ENCODE assay signal across 1 cellular context in the genomic region with DNA sequence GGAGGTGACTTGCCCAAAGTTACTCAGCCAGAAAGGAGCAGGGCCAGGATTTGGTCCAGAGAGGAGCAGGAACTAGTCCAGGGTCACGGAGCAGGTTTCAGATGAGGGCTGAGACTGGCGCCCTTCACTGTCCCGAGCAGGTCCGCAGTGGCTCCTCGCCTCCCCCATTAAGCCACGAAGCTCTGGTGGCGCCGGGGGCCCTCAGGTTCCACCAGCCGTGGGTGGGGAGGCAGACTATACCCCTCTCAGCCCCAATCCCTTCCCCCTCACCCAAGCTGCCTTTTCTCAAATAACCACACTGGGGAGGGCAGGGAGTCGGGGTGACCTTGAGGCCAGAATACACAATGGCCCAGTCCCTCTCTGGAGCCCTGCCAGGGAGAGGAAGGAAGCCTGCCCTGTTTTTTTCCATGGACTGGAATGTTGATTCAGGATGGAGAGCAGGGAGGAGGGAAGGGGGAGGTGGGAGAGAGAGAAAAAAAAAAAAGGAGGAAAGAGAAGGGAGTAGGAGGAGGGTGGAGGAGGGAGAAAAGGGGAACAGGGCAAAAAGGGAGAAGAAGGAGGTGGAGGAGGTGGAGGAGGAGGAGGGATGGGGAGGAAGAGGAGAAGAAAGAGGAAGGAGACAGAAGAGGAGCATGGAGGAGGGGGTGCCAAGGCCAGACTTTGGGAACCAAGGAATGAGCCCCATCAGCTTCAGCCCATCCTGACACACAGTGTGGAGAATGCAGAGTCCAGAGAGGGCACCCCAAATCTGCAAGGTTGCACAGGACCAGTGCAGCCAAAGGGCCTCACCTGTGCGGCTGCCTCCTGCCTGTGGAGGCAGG.
TF ChIP-seq lines count a peak whose summit lies in the region.

No MANE protein-coding gene starts in this region.

TF ChIP-seq in HepG2, 621 proteins besides CTCF, POLR2A, EP300 and RAD21 (continued from another document and continues in another):
- TF ChIP-seq, protein P1, sequence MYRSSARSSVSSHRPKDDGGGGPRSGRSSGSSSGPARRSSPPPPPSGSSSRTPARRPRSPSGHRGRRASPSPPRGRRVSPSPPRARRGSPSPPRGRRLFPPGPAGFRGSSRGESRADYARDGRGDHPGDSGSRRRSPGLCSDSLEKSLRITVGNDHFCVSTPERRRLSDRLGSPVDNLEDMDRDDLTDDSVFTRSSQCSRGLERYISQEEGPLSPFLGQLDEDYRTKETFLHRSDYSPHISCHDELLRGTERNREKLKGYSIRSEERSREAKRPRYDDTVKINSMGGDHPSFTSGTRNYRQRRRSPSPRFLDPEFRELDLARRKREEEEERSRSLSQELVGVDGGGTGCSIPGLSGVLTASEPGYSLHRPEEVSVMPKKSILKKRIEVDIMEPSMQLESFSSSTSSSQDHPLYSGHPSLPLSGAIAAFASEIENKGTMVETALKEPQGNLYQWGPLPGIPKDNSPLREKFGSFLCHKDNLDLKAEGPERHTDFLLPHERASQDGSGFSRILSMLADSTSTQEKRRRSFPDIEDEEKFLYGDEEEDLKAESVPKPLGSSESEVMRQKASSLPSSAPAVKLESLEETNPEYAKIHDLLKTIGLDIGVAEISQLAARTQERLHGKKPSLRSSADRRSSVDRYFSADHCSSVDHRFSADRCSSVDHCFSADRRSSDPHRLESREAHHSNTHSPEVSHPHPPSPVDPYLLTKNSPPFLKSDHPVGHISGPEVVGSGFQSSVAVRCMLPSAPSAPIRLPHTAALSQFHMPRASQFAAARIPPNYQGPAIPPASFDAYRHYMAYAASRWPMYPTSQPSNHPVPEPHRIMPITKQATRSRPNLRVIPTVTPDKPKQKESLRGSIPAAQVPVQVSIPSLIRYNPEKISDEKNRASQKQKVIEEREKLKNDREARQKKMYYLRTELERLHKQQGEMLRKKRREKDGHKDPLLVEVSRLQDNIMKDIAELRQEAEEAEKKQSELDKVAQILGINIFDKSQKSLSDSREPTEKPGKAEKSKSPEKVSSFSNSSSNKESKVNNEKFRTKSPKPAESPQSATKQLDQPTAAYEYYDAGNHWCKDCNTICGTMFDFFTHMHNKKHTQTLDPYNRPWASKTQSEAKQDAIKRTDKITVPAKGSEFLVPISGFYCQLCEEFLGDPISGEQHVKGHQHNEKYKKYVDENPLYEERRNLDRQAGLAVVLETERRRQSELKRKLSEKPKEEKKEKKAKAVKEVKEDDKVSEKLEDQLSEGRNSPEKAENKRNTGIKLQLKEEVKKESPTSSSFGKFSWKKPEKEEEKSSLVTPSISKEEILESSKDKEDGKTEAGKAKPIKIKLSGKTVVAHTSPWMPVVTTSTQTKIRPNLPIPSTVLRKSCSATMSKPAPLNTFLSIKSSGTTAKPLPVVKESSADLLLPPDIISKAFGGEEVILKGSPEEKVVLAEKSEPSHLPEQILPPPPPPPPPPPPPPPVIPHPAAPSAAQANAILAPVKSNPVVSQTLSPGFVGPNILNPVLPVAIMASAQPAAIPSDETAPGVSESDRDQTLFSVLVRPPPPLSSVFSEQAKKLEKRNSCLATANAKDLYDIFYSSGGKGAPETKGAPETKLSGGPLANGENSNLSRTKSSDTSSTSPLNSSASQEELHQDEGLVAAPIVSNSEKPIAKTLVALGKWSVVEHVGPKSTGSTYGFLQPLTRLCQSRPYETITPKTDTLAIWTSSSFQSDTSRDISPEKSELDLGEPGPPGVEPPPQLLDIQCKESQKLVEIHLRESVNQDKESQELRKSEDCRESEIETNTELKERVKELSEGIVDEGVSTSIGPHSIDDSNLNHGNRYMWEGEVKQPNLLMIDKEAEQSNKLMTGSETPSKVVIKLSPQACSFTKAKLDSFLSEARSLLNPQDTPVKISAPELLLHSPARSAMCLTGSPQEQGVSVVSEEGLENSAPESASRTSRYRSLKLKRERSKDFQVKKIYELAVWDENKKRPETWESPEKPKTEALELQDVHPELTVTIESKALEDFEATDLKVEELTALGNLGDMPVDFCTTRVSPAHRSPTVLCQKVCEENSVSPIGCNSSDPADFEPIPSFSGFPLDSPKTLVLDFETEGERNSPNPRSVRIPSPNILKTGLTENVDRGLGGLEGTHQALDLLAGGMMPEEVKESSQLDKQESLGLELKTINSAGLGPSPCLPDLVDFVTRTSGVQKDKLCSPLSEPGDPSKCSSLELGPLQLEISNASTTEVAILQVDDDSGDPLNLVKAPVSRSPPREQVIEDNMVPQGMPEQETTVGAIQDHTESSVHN (CRISPR knock-in tag; IDR thresholded peaks at IDR 0.05) = 0 out of 2 replicates have a peak, but pooled peaks have one; percentile 53
- no peak for TF ChIP-seq CENPX (CRISPR knock-in tag; IDR thresholded peaks at IDR 0.05)
- TF ChIP-seq SP140L (CRISPR knock-in tag; IDR thresholded peaks at IDR 0.05; ENCODE audit: borderline replicate concordance) = no peak
- peak; percentile 31; the same call in 1 of the 2 replicates for TF ChIP-seq ATF7-NPFF (CRISPR knock-in tag; IDR thresholded peaks at IDR 0.05; ENCODE audit: low read depth)
- TF ChIP-seq ZNF121 (CRISPR knock-in tag; IDR thresholded peaks at IDR 0.05) = peak; percentile 44; the same call in 1 of the 2 replicates
- TF ChIP-seq ZNF614 (CRISPR knock-in tag; IDR thresholded peaks at IDR 0.05; ENCODE audit: borderline replicate concordance) = 0 out of 2 replicates have a peak, but pooled peaks have one; percentile 22
- no peak; the same call in 1 of the 2 replicates for TF ChIP-seq ZNF143 (CRISPR knock-in tag; IDR thresholded peaks at IDR 0.05)
- TF ChIP-seq ZNF589 (CRISPR knock-in tag; conservative IDR thresholded peaks at IDR 0.05) = no peak
- TF ChIP-seq ZNF569 (CRISPR knock-in tag; IDR thresholded peaks at IDR 0.05; ENCODE audit: borderline replicate concordance) = no peak
- TF ChIP-seq MXD4 (CRISPR knock-in tag; IDR thresholded peaks at IDR 0.05) = peak; percentile 21; the same call in 1 of the 2 replicates
- TF ChIP-seq RAD51 (IDR thresholded peaks at IDR 0.05; ENCODE audit: borderline replicate concordance) = no peak
- TF ChIP-seq ZNF572 (CRISPR knock-in tag; IDR thresholded peaks at IDR 0.05) = 0 out of 2 replicates have a peak, but pooled peaks have one; percentile 35
- no peak for TF ChIP-seq ZNF704 (CRISPR knock-in tag; IDR thresholded peaks at IDR 0.05; ENCODE audit: borderline replicate concordance)
- peak; percentile 65 for TF ChIP-seq HNF4A (CRISPR knock-in tag; IDR thresholded peaks at IDR 0.05)
- TF ChIP-seq ZMYM2 (CRISPR knock-in tag; IDR thresholded peaks at IDR 0.05) = peak; percentile 78; the same call in 1 of the 2 replicates
- no peak for TF ChIP-seq RELA (CRISPR knock-in tag; IDR thresholded peaks at IDR 0.05)
- peak; percentile 92 for TF ChIP-seq HNRNPH1 (optimal IDR thresholded peaks at IDR 0.05; ENCODE audit: low read depth, low read length)
- TF ChIP-seq THAP11 (CRISPR knock-in tag; IDR thresholded peaks at IDR 0.05) = peak; percentile 53; the same call in 1 of the 2 replicates
- TF ChIP-seq ZMYM4 (CRISPR knock-in tag; IDR thresholded peaks at IDR 0.05) = peak; percentile 70; the same call in 1 of the 2 replicates
- no peak for TF ChIP-seq GABPA (IDR thresholded peaks at IDR 0.05; ENCODE audit: low read depth, low read length)
- TF ChIP-seq GABPA (CRISPR knock-in tag; IDR thresholded peaks at IDR 0.05; ENCODE audit: low read depth) = peak; percentile 49; the same call in 1 of the 2 replicates
- peak; percentile 68 for TF ChIP-seq DRAP1 (CRISPR knock-in tag; IDR thresholded peaks at IDR 0.05)
- TF ChIP-seq ZSCAN9 (CRISPR knock-in tag; IDR thresholded peaks at IDR 0.05; ENCODE audit: borderline replicate concordance) = 0 out of 2 replicates have a peak, but pooled peaks have one; percentile 54
- TF ChIP-seq, protein P2, sequence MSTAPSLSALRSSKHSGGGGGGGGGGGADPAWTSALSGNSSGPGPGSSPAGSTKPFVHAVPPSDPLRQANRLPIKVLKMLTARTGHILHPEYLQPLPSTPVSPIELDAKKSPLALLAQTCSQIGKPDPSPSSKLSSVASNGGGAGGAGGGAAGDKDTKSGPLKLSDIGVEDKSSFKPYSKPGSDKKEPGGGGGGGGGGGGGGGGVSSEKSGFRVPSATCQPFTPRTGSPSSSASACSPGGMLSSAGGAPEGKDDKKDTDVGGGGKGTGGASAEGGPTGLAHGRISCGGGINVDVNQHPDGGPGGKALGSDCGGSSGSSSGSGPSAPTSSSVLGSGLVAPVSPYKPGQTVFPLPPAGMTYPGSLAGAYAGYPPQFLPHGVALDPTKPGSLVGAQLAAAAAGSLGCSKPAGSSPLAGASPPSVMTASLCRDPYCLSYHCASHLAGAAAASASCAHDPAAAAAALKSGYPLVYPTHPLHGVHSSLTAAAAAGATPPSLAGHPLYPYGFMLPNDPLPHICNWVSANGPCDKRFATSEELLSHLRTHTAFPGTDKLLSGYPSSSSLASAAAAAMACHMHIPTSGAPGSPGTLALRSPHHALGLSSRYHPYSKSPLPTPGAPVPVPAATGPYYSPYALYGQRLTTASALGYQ (CRISPR knock-in tag; IDR thresholded peaks at IDR 0.05) = peak; percentile 80; the same call in 1 of the 2 replicates
- TF ChIP-seq PHF8 (CRISPR knock-in tag; IDR thresholded peaks at IDR 0.05) = peak; percentile 30
- no peak for TF ChIP-seq MLLT10 (CRISPR knock-in tag; IDR thresholded peaks at IDR 0.05)
- no peak for TF ChIP-seq ZNF615 (CRISPR knock-in tag; IDR thresholded peaks at IDR 0.05; ENCODE audit: borderline replicate concordance)
- TF ChIP-seq EHMT2 (IDR thresholded peaks at IDR 0.05; ENCODE audit: borderline replicate concordance, low read depth, low read length) = no peak
- no peak for TF ChIP-seq ZNF382 (CRISPR knock-in tag; IDR thresholded peaks at IDR 0.05; ENCODE audit: borderline replicate concordance)
- no peak for TF ChIP-seq ZNF841 (CRISPR knock-in tag; IDR thresholded peaks at IDR 0.05; ENCODE audit: borderline replicate concordance)
- peak; percentile 92 for TF ChIP-seq PHF21A (CRISPR knock-in tag; IDR thresholded peaks at IDR 0.05)
- TF ChIP-seq BRD4 (CRISPR knock-in tag; IDR thresholded peaks at IDR 0.05) = peak; percentile 59; the same call in 1 of the 2 replicates
- TF ChIP-seq ZNF766 (CRISPR knock-in tag; IDR thresholded peaks at IDR 0.05; ENCODE audit: borderline replicate concordance) = no peak
- peak; percentile 74 for TF ChIP-seq RBFOX2 (IDR thresholded peaks at IDR 0.05; ENCODE audit: low read depth, low read length)
- TF ChIP-seq NCOA1 (CRISPR knock-in tag; IDR thresholded peaks at IDR 0.05) = 0 out of 2 replicates have a peak, but pooled peaks have one; percentile 37
- no peak for TF ChIP-seq ATF7 (IDR thresholded peaks at IDR 0.05)
- TF ChIP-seq ATF7 (CRISPR knock-in tag; IDR thresholded peaks at IDR 0.05) = peak; percentile 19; the same call in 1 of the 2 replicates
- TF ChIP-seq, protein P3, sequence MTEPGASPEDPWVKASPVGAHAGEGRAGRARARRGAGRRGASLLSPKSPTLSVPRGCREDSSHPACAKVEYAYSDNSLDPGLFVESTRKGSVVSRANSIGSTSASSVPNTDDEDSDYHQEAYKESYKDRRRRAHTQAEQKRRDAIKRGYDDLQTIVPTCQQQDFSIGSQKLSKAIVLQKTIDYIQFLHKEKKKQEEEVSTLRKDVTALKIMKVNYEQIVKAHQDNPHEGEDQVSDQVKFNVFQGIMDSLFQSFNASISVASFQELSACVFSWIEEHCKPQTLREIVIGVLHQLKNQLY (CRISPR knock-in tag; IDR thresholded peaks at IDR 0.05) = peak; percentile 53; the same call in 1 of the 2 replicates
- TF ChIP-seq ZNF878 (CRISPR knock-in tag; IDR thresholded peaks at IDR 0.05) = 0 out of 2 replicates have a peak, but pooled peaks have one; percentile 61
- no peak for TF ChIP-seq NRL (CRISPR knock-in tag; IDR thresholded peaks at IDR 0.05; ENCODE audit: borderline replicate concordance)
- TF ChIP-seq ZNF839 (CRISPR knock-in tag; IDR thresholded peaks at IDR 0.05; ENCODE audit: borderline replicate concordance) = 0 out of 2 replicates have a peak, but pooled peaks have one; percentile 60
- peak; percentile 61; the same call in 1 of the 2 replicates for TF ChIP-seq RFXAP (CRISPR knock-in tag; IDR thresholded peaks at IDR 0.05; ENCODE audit: borderline replicate concordance)
- TF ChIP-seq HMGXB3 (CRISPR knock-in tag; IDR thresholded peaks at IDR 0.05; ENCODE audit: borderline replicate concordance) = 0 out of 2 replicates have a peak, but pooled peaks have one; percentile 23
- TF ChIP-seq ZNF550 (CRISPR knock-in tag; IDR thresholded peaks at IDR 0.05; ENCODE audit: borderline replicate concordance) = no peak
- TF ChIP-seq ISL2 (CRISPR knock-in tag; IDR thresholded peaks at IDR 0.05) = peak; percentile 69; the same call in 1 of the 2 replicates
